28 cellular contexts compared by ENCODE assay signal in the genomic region with DNA sequence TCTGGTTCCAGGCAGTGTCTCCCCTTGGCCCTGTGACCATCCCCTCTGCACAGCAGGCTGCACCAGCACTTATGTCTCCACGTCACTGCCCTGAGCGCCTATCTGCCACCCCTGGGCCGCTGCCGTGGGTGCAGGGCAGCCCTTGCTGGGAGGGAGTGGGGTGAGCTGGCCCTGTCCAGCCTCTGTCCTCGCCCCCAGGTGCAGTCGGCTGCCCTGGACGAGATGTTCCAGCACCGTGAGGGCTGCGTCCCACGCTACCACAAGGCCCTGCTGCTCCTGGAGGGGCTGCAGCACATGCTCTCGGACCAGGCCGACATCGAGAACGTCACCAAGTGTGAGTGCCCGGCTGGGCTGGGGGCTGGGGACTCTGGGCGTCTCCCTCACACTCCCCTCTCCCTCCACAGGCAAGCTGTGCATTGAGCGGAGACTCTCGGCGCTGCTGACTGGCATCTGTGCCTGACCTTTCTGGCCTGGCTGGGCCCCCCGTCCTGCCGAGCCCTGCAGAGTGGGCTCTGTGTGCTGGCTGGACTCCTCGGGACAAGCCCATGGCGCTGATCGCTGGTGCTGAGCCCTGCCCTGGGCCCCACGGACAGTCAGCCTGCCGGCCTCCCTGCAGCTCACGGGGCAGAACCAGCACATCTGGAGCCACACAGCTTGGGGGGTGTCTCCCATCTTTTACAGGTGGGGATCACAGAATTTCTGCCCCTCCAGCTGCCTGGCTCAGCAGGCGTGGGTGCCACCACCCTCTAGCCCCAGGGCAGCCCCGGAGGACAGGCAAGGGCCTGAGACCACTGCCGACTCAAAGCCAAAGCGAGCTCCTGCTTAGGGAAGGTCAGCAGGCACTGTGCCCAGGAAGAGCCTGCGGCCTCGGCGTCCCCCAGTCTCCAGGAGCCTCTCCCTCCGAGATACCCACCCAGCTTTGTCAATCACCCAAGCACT. TPM values are rescaled to one million over a fixed set of nuclear protein-coding genes. Genes with fewer than 3 reads are reported as not detected.
DNase-seq lines count a peak whose midpoint lies in the region; ATAC-seq and TF ChIP-seq lines count a peak whose summit lies in the region.
"Had no signal": no experiment of that assay in that cellular context is flagged by ENCODE, and none has a peak within 500 bp of the region (broad histone marks: within the 10 kb centered on the region; RNA-seq: fewer than 3 reads in every experiment).

No MANE protein-coding gene starts in this region.

- H3K4me3 Mint-ChIP-seq in activated CD8-positive, alpha-beta memory T cell treated with anti-CD3 and anti-CD28 coated beads, Interleukin-2, amount 10 ng/mL, durations not matched to agents 7 days and 5 days, result no peak overlapping the region
- H3K4me3 Mint-ChIP-seq: activated B cell treated with CpG ODN at 0.5 μM for 24 hours, T-cell had no signal

- no peaks in the 10 kb centered on the region for H3K36me3 Mint-ChIP-seq in activated CD8-positive, alpha-beta memory T cell treated with anti-CD3 and anti-CD28 coated beads, Interleukin-2, amount 10 ng/mL, durations not matched to agents 7 days and 5 days

- H3K4me1 ChIP-seq in upper lobe of right lung, result no peaks in the 10 kb centered on the region
- H3K4me1 ChIP-seq: foreskin keratinocyte had no signal

- no peaks in the 10 kb centered on the region for H3K9me3 Mint-ChIP-seq in activated CD8-positive, alpha-beta memory T cell treated with anti-CD3 and anti-CD28 coated beads, Interleukin-2, amount 10 ng/mL, durations not matched to agents 7 days and 5 days (ENCODE audit: low read depth)
- H3K9me3 Mint-ChIP-seq: activated B cell treated with CpG ODN at 0.5 μM for 24 hours, neural crest cell, T-cell had no signal

- CTCF ChIA-PET in activated CD8-positive, alpha-beta memory T cell treated with anti-CD3 and anti-CD28 coated beads, Interleukin-2, amount 10 ng/mL, durations not matched to agents 7 days and 5 days (lab: Charles Lee), result no interaction called here

- H3K9me3 ChIP-seq in upper lobe of right lung, result no peaks in the 10 kb centered on the region
- H3K9me3 ChIP-seq: esophagus squamous epithelium, MG63 had no signal

- H3K27me3 ChIP-seq in upper lobe of right lung, result no peaks in the 10 kb centered on the region
- H3K27me3 ChIP-seq: esophagus squamous epithelium, foreskin keratinocyte, MG63 had no signal

- peak overlapping the region; percentile 44 for H3K27ac ChIP-seq in caudate nucleus (ENCODE audit: low read depth, low read length)
- H3K27ac ChIP-seq in upper lobe of right lung, result no peak overlapping the region
- H3K27ac ChIP-seq: C4-2B, foreskin keratinocyte had no signal

- H3K4me1 Mint-ChIP-seq in activated CD8-positive, alpha-beta memory T cell treated with anti-CD3 and anti-CD28 coated beads, Interleukin-2, amount 10 ng/mL, durations not matched to agents 7 days and 5 days, result peaks cover 8% of the 10 kb centered on the region
- H3K4me1 Mint-ChIP-seq: neural crest cell had no signal

- peak; percentile 18 for ATAC-seq in activated CD8-positive, alpha-beta memory T cell treated with anti-CD3 and anti-CD28 coated beads, Interleukin-2, amount 10 ng/mL, durations not matched to agents 7 days and 5 days
- ATAC-seq in left colon (peak; percentile 7), upper lobe of right lung (no peak)
- ATAC-seq: T-cell had no signal

- no peak overlapping the region for H3K4me3 ChIP-seq in upper lobe of right lung
- H3K4me3 ChIP-seq: esophagus squamous epithelium, MG63 had no signal

- intact Hi-C loops in left colon (cut with DNase I, micrococcal nuclease) (no loop called here), upper lobe of right lung (cut with DNase I) (no loop called here)

- no peak for DNase-seq in activated CD8-positive, alpha-beta memory T cell treated with anti-CD3 and anti-CD28 coated beads, Interleukin-2, amount 10 ng/mL, durations not matched to agents 7 days and 5 days
- no peak for DNase-seq in activated CD8-positive, alpha-beta memory T cell treated with anti-CD3 and anti-CD28 coated beads for 24 hours
- DNase-seq in caudate nucleus (lab: John Stamatoyannopoulos, UW) (no peak), left colon (no peak), upper lobe of right lung (peak; percentile 62), occipital lobe (lab: John Stamatoyannopoulos, UW) (no peak), DMS79 treated with DMSO at 0.1 percent for 48 hours (lab: John Stamatoyannopoulos, UW) (no peak)
- no peak for DNase-seq in activated effector memory CD4-positive, alpha-beta T cell treated with anti-CD3 and anti-CD28 coated beads, Interleukin-2, amount 50 U/mL, for 16 hours
- DNase-seq: activated B cell treated with CpG ODN at 0.5 μM for 24 hours; activated naive CD4-positive, alpha-beta T cell treated with Interleukin-2 at 50 U/mL for 16 hours; activated T-cell treated with anti-CD3 and anti-CD28 coated beads, Interleukin-2, amount 50 U/mL, for 48 hours; Calu3; DMS79; esophagus squamous epithelium; foreskin keratinocyte; GDM1; KG1; mesendoderm; MG63; NCI-H1105 treated with DMSO at 0.1 percent for 48 hours; NCI-H2029; NCI-H510A treated with DMSO at 0.1 percent for 48 hours; stimulated activated CD4-positive, alpha-beta T cell treated with anti-CD3 and anti-CD28 coated beads, Interleukin-4, amount 100 ng/mL, for 24 hours; T-cell; trophoblast cell had no signal

- peaks cover 35% of the 10 kb centered on the region for H3K36me3 ChIP-seq in upper lobe of right lung

- no peak overlapping the region for H3K27ac Mint-ChIP-seq in activated CD8-positive, alpha-beta memory T cell treated with anti-CD3 and anti-CD28 coated beads, Interleukin-2, amount 10 ng/mL, durations not matched to agents 7 days and 5 days
- H3K27ac Mint-ChIP-seq: activated B cell treated with CpG ODN at 0.5 μM for 24 hours, progenitor cell of endocrine pancreas, T-cell had no signal

- no peaks in the 10 kb centered on the region for H3K27me3 Mint-ChIP-seq in activated CD8-positive, alpha-beta memory T cell treated with anti-CD3 and anti-CD28 coated beads, Interleukin-2, amount 10 ng/mL, durations not matched to agents 7 days and 5 days
- H3K27me3 Mint-ChIP-seq: activated B cell treated with CpG ODN at 0.5 μM for 24 hours, progenitor cell of endocrine pancreas, T-cell had no signal

- no peak for TF ChIP-seq CTCF in upper lobe of right lung (IDR thresholded peaks at IDR 0.05)

RNA-seq across cellular contexts. Expression of a gene that starts 7.9 kb away (rescaled TPM):
- total RNA-seq in activated CD8-positive, alpha-beta memory T cell treated with anti-CD3 and anti-CD28 coated beads, Interleukin-2, amount 10 ng/mL, durations not matched to agents 7 days and 5 days, result 10 to 100 TPM; 64.2 to 69.3 TPM
- total RNA-seq in left colon, result 10 to 100 TPM; 19.7 to 31.8 TPM
- total RNA-seq in upper lobe of right lung, result 19.9 TPM
- 5.6 TPM for total RNA-seq in occipital lobe

RNA-seq across cellular contexts. Expression of a gene that starts 26.7 kb away (rescaled TPM):
- total RNA-seq in activated CD8-positive, alpha-beta memory T cell treated with anti-CD3 and anti-CD28 coated beads, Interleukin-2, amount 10 ng/mL, durations not matched to agents 7 days and 5 days, result 10 to 100 TPM; 20.2 to 24.4 TPM
- total RNA-seq in left colon (10 to 100 TPM; 18.0 to 29.8 TPM), upper lobe of right lung (32.4 TPM), occipital lobe (7.8 TPM)

RNA-seq across cellular contexts. Expression of a gene that starts 28.6 kb away (rescaled TPM):
- 10 to 100 TPM; 54.1 to 68.0 TPM for total RNA-seq in activated CD8-positive, alpha-beta memory T cell treated with anti-CD3 and anti-CD28 coated beads, Interleukin-2, amount 10 ng/mL, durations not matched to agents 7 days and 5 days
- total RNA-seq in left colon, result 10 to 100 TPM; 28.2 to 38.2 TPM
- 41.4 TPM for total RNA-seq in upper lobe of right lung
- 11.7 TPM for total RNA-seq in occipital lobe
